2 cellular contexts compared by ENCODE assay signal in genomic region chr17:44255915-44256314, GRCh38.
TF ChIP-seq lines count a peak whose summit lies in the region.

No MANE protein-coding gene starts in this region.

TF ChIP-seq in HEK293T, 16 proteins besides CTCF, POLR2A, EP300 and RAD21 (continued from another document):
- TF ChIP-seq FOXK2 (IDR thresholded peaks at IDR 0.05) (no peak), BHLHE40 (IDR thresholded peaks at IDR 0.05; ENCODE audit: borderline replicate concordance) (no peak), TARDBP (IDR thresholded peaks at IDR 0.05) (0 out of 2 replicates have a peak, but pooled peaks have one; percentile 17), PKNOX1 (IDR thresholded peaks at IDR 0.05) (peak; percentile 54), L3MBTL2 (conservative IDR thresholded peaks at IDR 0.05) (no peak), CTBP1 (IDR thresholded peaks at IDR 0.05; ENCODE audit: borderline replicate concordance) (no peak), FOXM1 (IDR thresholded peaks at IDR 0.05; ENCODE audit: borderline replicate concordance) (no peak), FOXA1 (IDR thresholded peaks at IDR 0.05) (no peak), ELF4 (IDR thresholded peaks at IDR 0.05) (no peak), SUZ12 (IDR thresholded peaks at IDR 0.05) (no peak), SP1 (IDR thresholded peaks at IDR 0.05) (no peak)

TF ChIP-seq in H1, 55 proteins besides CTCF, POLR2A, EP300 and RAD21 (continued from another document):
- TF ChIP-seq RNF2 (IDR thresholded peaks at IDR 0.05; ENCODE audit: borderline replicate concordance, low read depth, low read length, missing control alignments, poor library complexity, severe bottlenecking) (no peak), KDM5A (IDR thresholded peaks at IDR 0.05; ENCODE audit: low read length) (no peak), RBBP5 (IDR thresholded peaks at IDR 0.05; ENCODE audit: borderline replicate concordance, low read depth, low read length) (no peak), PHF8 (conservative IDR thresholded peaks at IDR 0.05; ENCODE audit: low read depth, low read length) (no peak), SIN3A (conservative IDR thresholded peaks at IDR 0.05 in 1 of 2, IDR thresholded peaks at IDR 0.05 in 1 of 2; ENCODE audit: low read depth in 1 of 2, low read length in 2 of 2) (no peak)
TF ChIP-seq in H1: peak in this region for 0.
